In genomic region chr16:705748-706188, GRCh38 we compare ENCODE assay signal across 9 cellular contexts. TPM values are rescaled to one million over a fixed set of nuclear protein-coding genes. Genes with fewer than 3 reads are reported as not detected.
DNase-seq lines count a peak whose midpoint lies in the region; ATAC-seq, FAIRE-seq and TF ChIP-seq lines count a peak whose summit lies in the region.
"Had no signal": no experiment of that assay in that cellular context is flagged by ENCODE, and none has a peak within 500 bp of the region (broad histone marks: within the 10 kb centered on the region; RNA-seq: fewer than 3 reads in every experiment).

TSS of gene FBXL16 (minus strand) at chr16:705801. CDS start at chr16:697405, 8,396 bp downstream.

- peaks cover 1 to 3% of the 10 kb centered on the region in 2 donors for H3K4me1 ChIP-seq in adrenal gland (replicated peaks in 1 of 2)

- H3K27ac Mint-ChIP-seq in activated CD4-positive, alpha-beta T cell treated with anti-CD3 and anti-CD28 coated beads, Interleukin-2, amount 10 ng/mL, durations not matched to agents 24 days and 14 days: no peak within 1 kb of the TSS

- H3K9me3 Mint-ChIP-seq in activated CD4-positive, alpha-beta T cell treated with anti-CD3 and anti-CD28 coated beads, Interleukin-2, amount 10 ng/mL, durations not matched to agents 24 days and 14 days: no peaks in the 10 kb centered on the region

- H3K36me3 ChIP-seq in adrenal gland (replicated peaks in 1 of 2): no peaks in the 10 kb centered on the region

- no peak for TF ChIP-seq POLR2A in adrenal gland (IDR thresholded peaks at IDR 0.05)

- no peak for FAIRE-seq in frontal cortex (lab: Jason Lieb, UNC)

- ATAC-seq in HG02973 (IDR thresholded peaks at IDR 0.05; ENCODE audit: unreplicated experiment) (no peak), HG03045 (IDR thresholded peaks at IDR 0.05; ENCODE audit: unreplicated experiment) (no peak)

- no peak within 1 kb of the TSS for H3K27ac ChIP-seq in substantia nigra (ENCODE audit: low read depth, low read length, poor library complexity, severe bottlenecking)
- peak within 1 kb of the TSS in 1 of 5 donors; percentile 52 for H3K27ac ChIP-seq in adrenal gland

- H3K36me3 Mint-ChIP-seq in activated CD4-positive, alpha-beta T cell treated with anti-CD3 and anti-CD28 coated beads, Interleukin-2, amount 10 ng/mL, durations not matched to agents 24 days and 14 days (ENCODE audit: low read depth): no peaks in the 10 kb centered on the region

- no peaks in the 10 kb centered on the region for H3K4me1 Mint-ChIP-seq in activated CD4-positive, alpha-beta T cell treated with anti-CD3 and anti-CD28 coated beads, Interleukin-2, amount 10 ng/mL, durations not matched to agents 24 days and 14 days

- peaks cover 47% of the 10 kb centered on the region for H3K27me3 Mint-ChIP-seq in activated CD4-positive, alpha-beta T cell treated with anti-CD3 and anti-CD28 coated beads, Interleukin-2, amount 10 ng/mL, durations not matched to agents 24 days and 14 days

- TF ChIP-seq CTCF in adrenal gland (IDR thresholded peaks at IDR 0.05): no peak

- peaks cover 59% of the 10 kb centered on the region for H3K27me3 ChIP-seq in adrenal gland

- no peak within 1 kb of the TSS for H3K4me3 ChIP-seq in adrenal gland

- peak; percentile 74 for DNase-seq in activated CD4-positive, alpha-beta T cell treated with anti-CD3 and anti-CD28 coated beads, Interleukin-2, amount 10 ng/mL, durations not matched to agents 24 days and 14 days
- DNase-seq in activated CD4-positive, alpha-beta T cell treated with anti-CD3 and anti-CD28 coated beads for 4 hours: no peak
- DNase-seq in NCI-H774 (lab: John Stamatoyannopoulos, UW) (peak; percentile 60), frontal cortex (ENCODE audit: low spot score in 2 of 2) (peak; percentile 85 to 86), substantia nigra (lab: John Stamatoyannopoulos, UW) (peak in 26 of 49 donors; percentile 13 to 88 (median 46)), adrenal gland (no peak)
- DNase-seq: activated naive CD4-positive, alpha-beta T cell treated with anti-CD3 and anti-CD28 coated beads, Interleukin-2, amount 50 U/mL, for 16 hours had no signal

- no peaks in the 10 kb centered on the region for H3K9me3 ChIP-seq in adrenal gland (replicated peaks in 1 of 3)

- intact Hi-C loops in activated CD4-positive, alpha-beta T cell treated with anti-CD3 and anti-CD28 coated beads, Interleukin-2, amount 10 ng/mL, durations not matched to agents 24 days and 14 days (cut with micrococcal nuclease): no loop called here
- intact Hi-C loops in adrenal gland (cut with DNase I): loop anchor here in 1 of 2 donors (5.0 kb wide), 1 partner anchor 77 kb away; no protein-coding TSS in a partner anchor

- WGBS in adrenal gland, 4 donors: 0 to 2% (median 1%) methylated on average over 1 to 74 of the region's 74 CpGs; no CpG with 5 or more reads in 1 of the 4 donors

- peak within 1 kb of the TSS; percentile 17 for H3K4me3 Mint-ChIP-seq in activated CD4-positive, alpha-beta T cell treated with anti-CD3 and anti-CD28 coated beads, Interleukin-2, amount 10 ng/mL, durations not matched to agents 24 days and 14 days

RNA-seq across cellular contexts. Expression of gene FBXL16, which starts in this region (rescaled TPM):
- 6.4 and 6.8 TPM in 2 replicates for total RNA-seq in activated CD4-positive, alpha-beta T cell treated with anti-CD3 and anti-CD28 coated beads, Interleukin-2, amount 10 ng/mL, durations not matched to agents 24 days and 14 days
- total RNA-seq in frontal cortex (4.5 TPM), adrenal gland (10 to 100 TPM in 2 of 8 donors, 1 to 10 TPM in 4, under 1 TPM in 1, not detected in 1; 0.17 to 14.7 (median 2.9) TPM)
- 10 to 100 TPM in 1 of 3 donors, 1 to 10 TPM in 2; 6.3 to 18.3 (median 7.0) TPM for polyA plus RNA-seq in adrenal gland

Comparison
In these comparisons a context has a peak if more than half of its experiments do, and no peak if none do; other contexts are left out.
1. DNase-seq: peak in activated CD4-positive, alpha-beta T cell treated with anti-CD3 and anti-CD28 coated beads, Interleukin-2, amount 10 ng/mL, durations not matched to agents 24 days and 14 days (single experiment), NCI-H774 (single experiment), frontal cortex (2 of 2) and substantia nigra (26 of 49); none in activated CD4-positive, alpha-beta T cell treated with anti-CD3 and anti-CD28 coated beads for 4 hours (0 of 2) and adrenal gland (0 of 7).